1 cellular context compared by ENCODE assay signal in genomic region chr15:77993374-77993911, GRCh38.
TF ChIP-seq lines count a peak whose summit lies in the region.

No MANE protein-coding gene starts in this region.

TF ChIP-seq in GM12878, 131 proteins besides CTCF, POLR2A, EP300 and RAD21 (continued from another document):
- TF ChIP-seq, protein P1, sequence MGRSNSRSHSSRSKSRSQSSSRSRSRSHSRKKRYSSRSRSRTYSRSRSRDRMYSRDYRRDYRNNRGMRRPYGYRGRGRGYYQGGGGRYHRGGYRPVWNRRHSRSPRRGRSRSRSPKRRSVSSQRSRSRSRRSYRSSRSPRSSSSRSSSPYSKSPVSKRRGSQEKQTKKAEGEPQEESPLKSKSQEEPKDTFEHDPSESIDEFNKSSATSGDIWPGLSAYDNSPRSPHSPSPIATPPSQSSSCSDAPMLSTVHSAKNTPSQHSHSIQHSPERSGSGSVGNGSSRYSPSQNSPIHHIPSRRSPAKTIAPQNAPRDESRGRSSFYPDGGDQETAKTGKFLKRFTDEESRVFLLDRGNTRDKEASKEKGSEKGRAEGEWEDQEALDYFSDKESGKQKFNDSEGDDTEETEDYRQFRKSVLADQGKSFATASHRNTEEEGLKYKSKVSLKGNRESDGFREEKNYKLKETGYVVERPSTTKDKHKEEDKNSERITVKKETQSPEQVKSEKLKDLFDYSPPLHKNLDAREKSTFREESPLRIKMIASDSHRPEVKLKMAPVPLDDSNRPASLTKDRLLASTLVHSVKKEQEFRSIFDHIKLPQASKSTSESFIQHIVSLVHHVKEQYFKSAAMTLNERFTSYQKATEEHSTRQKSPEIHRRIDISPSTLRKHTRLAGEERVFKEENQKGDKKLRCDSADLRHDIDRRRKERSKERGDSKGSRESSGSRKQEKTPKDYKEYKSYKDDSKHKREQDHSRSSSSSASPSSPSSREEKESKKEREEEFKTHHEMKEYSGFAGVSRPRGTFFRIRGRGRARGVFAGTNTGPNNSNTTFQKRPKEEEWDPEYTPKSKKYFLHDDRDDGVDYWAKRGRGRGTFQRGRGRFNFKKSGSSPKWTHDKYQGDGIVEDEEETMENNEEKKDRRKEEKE (IDR thresholded peaks at IDR 0.05), result no peak
- no peak for TF ChIP-seq RFX5 (IDR thresholded peaks at IDR 0.05; ENCODE audit: low read depth, low read length)
- TF ChIP-seq MEF2B (IDR thresholded peaks at IDR 0.05; ENCODE audit: partially characterized antibody, poor library complexity, severe bottlenecking), result no peak
- no peak for TF ChIP-seq MLLT1 (IDR thresholded peaks at IDR 0.05)
- no peak for TF ChIP-seq SUZ12 (IDR thresholded peaks at IDR 0.05; ENCODE audit: unreplicated experiment)
- no peak for TF ChIP-seq MTA2 (IDR thresholded peaks at IDR 0.05; ENCODE audit: low read depth)
- TF ChIP-seq GABPA (IDR thresholded peaks at IDR 0.05; ENCODE audit: low read depth), result no peak
- TF ChIP-seq ZSCAN29 (IDR thresholded peaks at IDR 0.05), result no peak
- no peak for TF ChIP-seq ETV6 (conservative IDR thresholded peaks at IDR 0.05 in 1 of 2, IDR thresholded peaks at IDR 0.05 in 1 of 2; ENCODE audit: borderline replicate concordance in 1 of 2, low read depth in 1 of 2)
- no peak for TF ChIP-seq CEBPZ (IDR thresholded peaks at IDR 0.05; ENCODE audit: low read depth, low read length)
- TF ChIP-seq, protein P2, sequence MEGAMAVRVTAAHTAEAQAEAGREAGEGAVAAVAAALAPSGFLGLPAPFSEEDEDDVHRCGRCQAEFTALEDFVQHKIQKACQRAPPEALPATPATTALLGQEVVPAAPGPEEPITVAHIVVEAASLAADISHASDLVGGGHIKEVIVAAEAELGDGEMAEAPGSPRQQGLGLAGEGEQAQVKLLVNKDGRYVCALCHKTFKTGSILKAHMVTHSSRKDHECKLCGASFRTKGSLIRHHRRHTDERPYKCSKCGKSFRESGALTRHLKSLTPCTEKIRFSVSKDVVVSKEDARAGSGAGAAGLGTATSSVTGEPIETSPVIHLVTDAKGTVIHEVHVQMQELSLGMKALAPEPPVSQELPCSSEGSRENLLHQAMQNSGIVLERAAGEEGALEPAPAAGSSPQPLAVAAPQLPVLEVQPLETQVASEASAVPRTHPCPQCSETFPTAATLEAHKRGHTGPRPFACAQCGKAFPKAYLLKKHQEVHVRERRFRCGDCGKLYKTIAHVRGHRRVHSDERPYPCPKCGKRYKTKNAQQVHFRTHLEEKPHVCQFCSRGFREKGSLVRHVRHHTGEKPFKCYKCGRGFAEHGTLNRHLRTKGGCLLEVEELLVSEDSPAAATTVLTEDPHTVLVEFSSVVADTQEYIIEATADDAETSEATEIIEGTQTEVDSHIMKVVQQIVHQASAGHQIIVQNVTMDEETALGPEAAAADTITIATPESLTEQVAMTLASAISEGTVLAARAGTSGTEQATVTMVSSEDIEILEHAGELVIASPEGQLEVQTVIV (IDR thresholded peaks at IDR 0.05; ENCODE audit: borderline replicate concordance, partially characterized antibody), result no peak
- no peak for TF ChIP-seq KDM1A (IDR thresholded peaks at IDR 0.05; ENCODE audit: borderline replicate concordance)
- TF ChIP-seq ZNF274 (IDR thresholded peaks at IDR 0.05; ENCODE audit: insufficient read depth, insufficient read length), result no peak
